8 cellular contexts compared by ENCODE assay signal in genomic region chr5:52693279-52693678, GRCh38.
A peak's percentile ranks its signal among the peaks of the same experiment; 100 is the strongest.
DNase-seq lines count a peak whose midpoint lies in the region; ATAC-seq and TF ChIP-seq lines count a peak whose summit lies in the region.

No MANE protein-coding gene starts in this region.

- no peaks in the 10 kb centered on the region for H3K9me3 ChIP-seq in right atrium auricular region

- H3K27me3 ChIP-seq in right atrium auricular region = no peaks in the 10 kb centered on the region

- no peaks in the 10 kb centered on the region for H3K36me3 Mint-ChIP-seq in activated T-cell treated with anti-CD3 and anti-CD28 coated beads, Interleukin-2, amount 50 U/mL, for 4 hours (ENCODE audit: insufficient read depth)
- no peaks in the 10 kb centered on the region for H3K36me3 Mint-ChIP-seq in stimulated activated memory B cell treated with anti-CD40 and anti-IgM and Interleukin-4, amounts not matched to agents 10 μg/mL and 1 μg/mL and 100 μg/mL, for 72 hours

- H3K4me3 ChIP-seq in right atrium auricular region = no peak overlapping the region

- peaks cover 0 to 10% of the 10 kb centered on the region in 2 donors for H3K4me1 ChIP-seq in right atrium auricular region

- TF ChIP-seq CTCF in right atrium auricular region (IDR thresholded peaks at IDR 0.05) = peak; percentile 26 to 65

- no peak overlapping the region for H3K27ac Mint-ChIP-seq in stimulated activated memory B cell treated with anti-CD40 and anti-IgM and Interleukin-4, amounts not matched to agents 10 μg/mL and 1 μg/mL and 100 μg/mL, for 72 hours

- no peaks in the 10 kb centered on the region for H3K36me3 ChIP-seq in right atrium auricular region

- peak; percentile 73 for ATAC-seq in HG03432 (IDR thresholded peaks at IDR 0.05; ENCODE audit: unreplicated experiment)
- ATAC-seq in activated T-cell treated with anti-CD3 and anti-CD28 coated beads, Interleukin-2, amount 50 U/mL, for 4 hours = no peak
- peak; percentile 40 for ATAC-seq in stimulated activated memory B cell treated with anti-CD40 and anti-IgM and Interleukin-4, amounts not matched to agents 10 μg/mL and 1 μg/mL and 100 μg/mL, for 72 hours
- ATAC-seq in HG03571 (IDR thresholded peaks at IDR 0.05; ENCODE audit: unreplicated experiment) = no peak

- H3K27ac ChIP-seq in right atrium auricular region = no peak overlapping the region

- no peaks in the 10 kb centered on the region for H3K9me3 Mint-ChIP-seq in activated T-cell treated with anti-CD3 and anti-CD28 coated beads, Interleukin-2, amount 50 U/mL, for 4 hours
- H3K9me3 Mint-ChIP-seq in stimulated activated memory B cell treated with anti-CD40 and anti-IgM and Interleukin-4, amounts not matched to agents 10 μg/mL and 1 μg/mL and 100 μg/mL, for 72 hours = no peaks in the 10 kb centered on the region

- DNase-seq in activated CD8-positive, alpha-beta memory T cell treated with anti-CD3 and anti-CD28 coated beads, Interleukin-2, amount 50 U/mL, for 4 hours = peak; percentile 27
- no peak for DNase-seq in activated CD8-positive, alpha-beta memory T cell treated with anti-CD3 and anti-CD28 coated beads for 24 hours
- peak; percentile 15 for DNase-seq in activated T-cell treated with anti-CD3 and anti-CD28 coated beads, Interleukin-2, amount 50 U/mL, for 4 hours
- DNase-seq in right atrium auricular region (ENCODE audit: low spot score) (no peak), NCI-H2196 (lab: John Stamatoyannopoulos, UW; ENCODE audit: unreplicated experiment) (no peak)

- H3K4me3 Mint-ChIP-seq in activated T-cell treated with anti-CD3 and anti-CD28 coated beads, Interleukin-2, amount 50 U/mL, for 4 hours = no peak overlapping the region
- no peak overlapping the region for H3K4me3 Mint-ChIP-seq in stimulated activated memory B cell treated with anti-CD40 and anti-IgM and Interleukin-4, amounts not matched to agents 10 μg/mL and 1 μg/mL and 100 μg/mL, for 72 hours

- H3K27me3 Mint-ChIP-seq in activated T-cell treated with anti-CD3 and anti-CD28 coated beads, Interleukin-2, amount 50 U/mL, for 4 hours (ENCODE audit: low read depth) = no peaks in the 10 kb centered on the region
- H3K27me3 Mint-ChIP-seq in stimulated activated memory B cell treated with anti-CD40 and anti-IgM and Interleukin-4, amounts not matched to agents 10 μg/mL and 1 μg/mL and 100 μg/mL, for 72 hours = peaks cover 17% of the 10 kb centered on the region

- peaks cover 5% of the 10 kb centered on the region for H3K4me1 Mint-ChIP-seq in activated T-cell treated with anti-CD3 and anti-CD28 coated beads, Interleukin-2, amount 50 U/mL, for 4 hours (ENCODE audit: low read depth)
- H3K4me1 Mint-ChIP-seq in stimulated activated memory B cell treated with anti-CD40 and anti-IgM and Interleukin-4, amounts not matched to agents 10 μg/mL and 1 μg/mL and 100 μg/mL, for 72 hours = no peaks in the 10 kb centered on the region

Comparison
In these comparisons a context has a peak if more than half of its experiments do, and no peak if none do; other contexts are left out.
1. DNase-seq: peak in activated CD8-positive, alpha-beta memory T cell treated with anti-CD3 and anti-CD28 coated beads, Interleukin-2, amount 50 U/mL, for 4 hours (single experiment) and activated T-cell treated with anti-CD3 and anti-CD28 coated beads, Interleukin-2, amount 50 U/mL, for 4 hours (single experiment); none in activated CD8-positive, alpha-beta memory T cell treated with anti-CD3 and anti-CD28 coated beads for 24 hours (single experiment), right atrium auricular region (single experiment) and NCI-H2196 (single experiment).
2. ATAC-seq: peak in HG03432 (single experiment) and stimulated activated memory B cell treated with anti-CD40 and anti-IgM and Interleukin-4, amounts not matched to agents 10 μg/mL and 1 μg/mL and 100 μg/mL, for 72 hours (single experiment); none in activated T-cell treated with anti-CD3 and anti-CD28 coated beads, Interleukin-2, amount 50 U/mL, for 4 hours (0 of 2) and HG03571 (single experiment).